1 cellular context compared by ENCODE assay signal in genomic region chr14:31545328-31545727, GRCh38.
TF ChIP-seq lines count a peak whose summit lies in the region.

No MANE protein-coding gene starts in this region.

TF ChIP-seq in GM12878, 131 proteins besides CTCF, POLR2A, EP300 and RAD21:
- TF ChIP-seq ZBTB33 (IDR thresholded peaks at IDR 0.05), result no peak
- TF ChIP-seq LARP7 (IDR thresholded peaks at IDR 0.05), result no peak
- no peak for TF ChIP-seq KAT2A (conservative IDR thresholded peaks at IDR 0.05; ENCODE audit: control insufficient read depth, low read depth, low read length)
- no peak for TF ChIP-seq TAF1 (IDR thresholded peaks at IDR 0.05; ENCODE audit: borderline replicate concordance, low read depth, low read length)
- no peak for TF ChIP-seq SPI1 (IDR thresholded peaks at IDR 0.05; ENCODE audit: borderline replicate concordance, insufficient read depth, low read depth, low read length)
- no peak for TF ChIP-seq MXI1 (IDR thresholded peaks at IDR 0.05; ENCODE audit: low read depth, low read length)
- TF ChIP-seq SUPT20H (IDR thresholded peaks at IDR 0.05; ENCODE audit: borderline replicate concordance, control insufficient read depth, low read depth, low read length), result no peak
- TF ChIP-seq STAT1 (conservative IDR thresholded peaks at IDR 0.05), result no peak
